ENCODE assay signal across 9 cellular contexts in genomic region chr7:24757799-24758275, GRCh38. TPM values are rescaled to one million over a fixed set of nuclear protein-coding genes. Genes with fewer than 3 reads are reported as not detected.
A peak's percentile ranks its signal among the peaks of the same experiment; 100 is the strongest.
DNase-seq lines count a peak whose midpoint lies in the region; ATAC-seq and TF ChIP-seq lines count a peak whose summit lies in the region.
"Had no signal": no experiment of that assay in that cellular context is flagged by ENCODE, and none has a peak within 500 bp of the region (broad histone marks: within the 10 kb centered on the region; RNA-seq: fewer than 3 reads in every experiment).

No MANE protein-coding gene starts in this region.

- H3K4me1 Mint-ChIP-seq in activated naive CD4-positive, alpha-beta T cell treated with anti-CD3 and anti-CD28 coated beads, Interleukin-2, amount 50 U/mL, for 24 hours, result peaks cover 31% of the 10 kb centered on the region

- H3K9ac ChIP-seq in iPS-20b (ENCODE audit: low read depth, low read length) (peak overlapping the region; percentile 59; the same call in 1 of the 2 replicates), smooth muscle cell (ENCODE audit: low read depth) (peak overlapping the region; percentile 68)

- H3K4me1 ChIP-seq in iPS-20b (ENCODE audit: insufficient read depth, low read length) (no peaks in the 10 kb centered on the region), smooth muscle cell (ENCODE audit: low read depth) (peaks cover 5% of the 10 kb centered on the region)

- peak overlapping the region; percentile 70 for H3K4me3 Mint-ChIP-seq in activated naive CD4-positive, alpha-beta T cell treated with anti-CD3 and anti-CD28 coated beads, Interleukin-2, amount 50 U/mL, for 24 hours

- H3K79me2 ChIP-seq in smooth muscle cell (ENCODE audit: low read depth), result no peaks in the 10 kb centered on the region

- no peak overlapping the region for H3K27ac Mint-ChIP-seq in activated naive CD4-positive, alpha-beta T cell treated with anti-CD3 and anti-CD28 coated beads, Interleukin-2, amount 50 U/mL, for 24 hours

- DNase-seq in activated naive CD4-positive, alpha-beta T cell treated with anti-CD3 and anti-CD28 coated beads, Interleukin-2, amount 50 U/mL, for 16 hours, result no peak
- DNase-seq in smooth muscle cell (lab: John Stamatoyannopoulos, UW; ENCODE audit: unreplicated experiment), result no peak
- no peak for DNase-seq in NCI-H345 treated with DMSO at 0.1 percent for 48 hours (lab: John Stamatoyannopoulos, UW; ENCODE audit: unreplicated experiment)
- no peak for DNase-seq in cerebellar nuclear complex (lab: John Stamatoyannopoulos, UW)

- H3K4me3 ChIP-seq in iPS-20b (ENCODE audit: low read length), result peak overlapping the region; percentile 82
- H3K4me3 ChIP-seq in smooth muscle cell, result peak overlapping the region; percentile 80

- H3K27me3 ChIP-seq in iPS-20b (ENCODE audit: insufficient read depth, low read length) (peaks cover 47% of the 10 kb centered on the region), smooth muscle cell (ENCODE audit: low read depth) (no peaks in the 10 kb centered on the region)

- H3K9me3 ChIP-seq in iPS-20b (ENCODE audit: insufficient read depth, low read depth, low read length) (no peaks in the 10 kb centered on the region), smooth muscle cell (replicated peaks; ENCODE audit: low read depth) (no peaks in the 10 kb centered on the region)
- H3K9me3 ChIP-seq: neutrophil had no signal

- peak overlapping the region; percentile 92 for H2AFZ ChIP-seq in smooth muscle cell (ENCODE audit: low read depth)

- peaks cover 24% of the 10 kb centered on the region for H3K27me3 Mint-ChIP-seq in activated naive CD4-positive, alpha-beta T cell treated with anti-CD3 and anti-CD28 coated beads, Interleukin-2, amount 50 U/mL, for 24 hours

- no peaks in the 10 kb centered on the region for H3F3A ChIP-seq in smooth muscle cell (ENCODE audit: low read depth)

- WGBS in smooth muscle cell (ENCODE audit: low lambda C conversion rate), result 30% methylated on average over 23 of the region's 23 CpGs

- H3K9me3 Mint-ChIP-seq in activated naive CD4-positive, alpha-beta T cell treated with anti-CD3 and anti-CD28 coated beads, Interleukin-2, amount 50 U/mL, for 24 hours, result no peaks in the 10 kb centered on the region

- H3K36me3 Mint-ChIP-seq in activated naive CD4-positive, alpha-beta T cell treated with anti-CD3 and anti-CD28 coated beads, Interleukin-2, amount 50 U/mL, for 24 hours, result no peaks in the 10 kb centered on the region

- H4K20me1 ChIP-seq in smooth muscle cell (ENCODE audit: low read depth), result no peaks in the 10 kb centered on the region

- H3K36me3 ChIP-seq in iPS-20b (ENCODE audit: insufficient read depth, low read depth, low read length), result no peaks in the 10 kb centered on the region
- no peaks in the 10 kb centered on the region for H3K36me3 ChIP-seq in smooth muscle cell (ENCODE audit: low read depth)
- H3K36me3 ChIP-seq: neutrophil had no signal

- peak overlapping the region; percentile 48 for H3K27ac ChIP-seq in angular gyrus (ENCODE audit: low read depth, low read length)
- H3K27ac ChIP-seq in iPS-20b (ENCODE audit: low read length), result no peak overlapping the region
- peak overlapping the region; percentile 57 for H3K27ac ChIP-seq in smooth muscle cell (ENCODE audit: low read depth)
- H3K27ac ChIP-seq: neutrophil had no signal

- H3K4me2 ChIP-seq in smooth muscle cell, result peak overlapping the region; percentile 94

- ATAC-seq in HG03469 (IDR thresholded peaks at IDR 0.05; ENCODE audit: unreplicated experiment), result peak; percentile 5

- no peak for TF ChIP-seq CTCF in smooth muscle cell (IDR thresholded peaks at IDR 0.05; ENCODE audit: borderline replicate concordance, insufficient read depth, poor library complexity, severe bottlenecking)

RNA-seq across cellular contexts. Expression of gene GSDME, which starts 0.6 kb away (rescaled TPM):
- total RNA-seq in smooth muscle cell, result 17.1 and 19.6 TPM in 2 replicates
- polyA plus RNA-seq in smooth muscle cell, result 14.8 and 26.3 TPM in 2 replicates
